In the genomic region with DNA sequence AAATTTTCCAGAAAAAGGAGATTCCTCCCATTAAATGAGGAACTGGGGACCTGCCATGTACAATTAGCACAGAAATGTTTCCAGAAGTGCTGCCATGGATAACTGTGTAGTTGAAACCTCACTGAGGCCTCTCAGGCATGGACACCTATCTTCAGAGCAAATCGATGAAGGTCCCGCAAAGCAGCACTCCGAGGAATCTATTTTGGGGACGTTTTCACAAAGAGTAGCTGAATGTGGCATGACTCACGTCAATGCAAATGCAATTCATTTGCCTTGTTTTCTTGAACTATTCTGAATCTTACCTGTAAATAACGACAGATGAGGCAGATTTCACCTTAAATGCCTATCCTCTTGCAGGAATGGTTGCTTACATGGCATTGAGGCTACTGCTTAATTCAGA, we compare ENCODE assay signal across 17 cellular contexts.
DNase-seq lines count a peak whose midpoint lies in the region; FAIRE-seq and TF ChIP-seq lines count a peak whose summit lies in the region.
"Had no signal": no experiment of that assay in that cellular context is flagged by ENCODE, and none has a peak within 500 bp of the region (broad histone marks: within the 10 kb centered on the region; RNA-seq: fewer than 3 reads in every experiment).

No MANE protein-coding gene starts in this region.

- H2AFZ ChIP-seq in Karpas-422 (ENCODE audit: low read length): no peak overlapping the region
- no peak overlapping the region for H2AFZ ChIP-seq in OCI-LY3 (ENCODE audit: low read depth, low read length)
- H2AFZ ChIP-seq: GM23338 had no signal

- H3K4me2 ChIP-seq in Karpas-422 (ENCODE audit: low read depth, low read length, poor library complexity, severe bottlenecking) (peak overlapping the region; percentile 73), OCI-LY3 (ENCODE audit: low read length) (peak overlapping the region; percentile 69)
- H3K4me2 ChIP-seq: GM23338 had no signal

- H3K9me2 ChIP-seq in Karpas-422 (replicated peaks; ENCODE audit: insufficient read depth, low read length): no peaks in the 10 kb centered on the region

- H3K9ac ChIP-seq in Karpas-422 (ENCODE audit: low read length) (peak overlapping the region; percentile 70), OCI-LY3 (ENCODE audit: low read length) (no peak overlapping the region)

- H3K9me3 ChIP-seq in Karpas-422 (ENCODE audit: low read length) (no peaks in the 10 kb centered on the region), OCI-LY3 (ENCODE audit: insufficient read depth, low read length) (no peaks in the 10 kb centered on the region)
- H3K9me3 ChIP-seq: Caco-2 had no signal

- H3K4me1 ChIP-seq in Karpas-422 (ENCODE audit: low read length) (peaks cover 66% of the 10 kb centered on the region), OCI-LY3 (ENCODE audit: low read length) (peaks cover 33% of the 10 kb centered on the region)
- H3K4me1 ChIP-seq: Caco-2 had no signal

- no peaks in the 10 kb centered on the region for H3K27me3 ChIP-seq in Karpas-422 (ENCODE audit: low read length)
- no peaks in the 10 kb centered on the region for H3K27me3 ChIP-seq in OCI-LY3 (ENCODE audit: low read depth, low read length)

- H3K36me3 ChIP-seq in Karpas-422 (ENCODE audit: insufficient read depth, low read length) (peaks cover 12% of the 10 kb centered on the region; the same call in 1 of the 2 replicates), OCI-LY3 (replicated peaks; ENCODE audit: low read depth, low read length) (peaks cover 15% of the 10 kb centered on the region)

- TF ChIP-seq CTCF in OCI-LY3 (IDR thresholded peaks at IDR 0.05; ENCODE audit: low read depth, low read length): no peak

- H3K79me2 ChIP-seq in Karpas-422 (ENCODE audit: low read length) (peaks cover 52% of the 10 kb centered on the region), OCI-LY3 (ENCODE audit: low read length) (no peaks in the 10 kb centered on the region)

- DNase-seq in GM19239 (ENCODE audit: insufficient read length, low spot score) (no peak), Karpas-422 (peak; percentile 56), medulla oblongata (ENCODE audit: extremely low spot score) (no peak), LoVo (ENCODE audit: low spot score) (no peak), NCI-H1694 (lab: John Stamatoyannopoulos, UW) (no peak)
- DNase-seq: ACHN; Caco-2; CD4-positive, alpha-beta T cell; GF-D8; HCEC 1CT had no signal

- H3K4me3 ChIP-seq in Karpas-422 (ENCODE audit: low read length): peak overlapping the region; percentile 14; the same call in 1 of the 2 replicates
- H3K4me3 ChIP-seq in OCI-LY3 (ENCODE audit: low read length): no peak overlapping the region
- H3K4me3 ChIP-seq: GM23338 had no signal

- H4K20me1 ChIP-seq in Karpas-422 (ENCODE audit: insufficient read depth, low read depth, low read length) (no peaks in the 10 kb centered on the region), OCI-LY3 (ENCODE audit: insufficient read depth, low read length) (peaks cover 30% of the 10 kb centered on the region)

- FAIRE-seq in GM19239 (lab: Jason Lieb, UNC): peak; percentile 65
- FAIRE-seq: A204.1, D721Med, H54 had no signal

- peak overlapping the region; percentile 97 for H3K27ac ChIP-seq in Karpas-422 (ENCODE audit: low read length)
- no peak overlapping the region for H3K27ac ChIP-seq in OCI-LY3 (ENCODE audit: low read length)
- H3K27ac ChIP-seq: C4-2B, HL-60 had no signal
